In the genomic region with DNA sequence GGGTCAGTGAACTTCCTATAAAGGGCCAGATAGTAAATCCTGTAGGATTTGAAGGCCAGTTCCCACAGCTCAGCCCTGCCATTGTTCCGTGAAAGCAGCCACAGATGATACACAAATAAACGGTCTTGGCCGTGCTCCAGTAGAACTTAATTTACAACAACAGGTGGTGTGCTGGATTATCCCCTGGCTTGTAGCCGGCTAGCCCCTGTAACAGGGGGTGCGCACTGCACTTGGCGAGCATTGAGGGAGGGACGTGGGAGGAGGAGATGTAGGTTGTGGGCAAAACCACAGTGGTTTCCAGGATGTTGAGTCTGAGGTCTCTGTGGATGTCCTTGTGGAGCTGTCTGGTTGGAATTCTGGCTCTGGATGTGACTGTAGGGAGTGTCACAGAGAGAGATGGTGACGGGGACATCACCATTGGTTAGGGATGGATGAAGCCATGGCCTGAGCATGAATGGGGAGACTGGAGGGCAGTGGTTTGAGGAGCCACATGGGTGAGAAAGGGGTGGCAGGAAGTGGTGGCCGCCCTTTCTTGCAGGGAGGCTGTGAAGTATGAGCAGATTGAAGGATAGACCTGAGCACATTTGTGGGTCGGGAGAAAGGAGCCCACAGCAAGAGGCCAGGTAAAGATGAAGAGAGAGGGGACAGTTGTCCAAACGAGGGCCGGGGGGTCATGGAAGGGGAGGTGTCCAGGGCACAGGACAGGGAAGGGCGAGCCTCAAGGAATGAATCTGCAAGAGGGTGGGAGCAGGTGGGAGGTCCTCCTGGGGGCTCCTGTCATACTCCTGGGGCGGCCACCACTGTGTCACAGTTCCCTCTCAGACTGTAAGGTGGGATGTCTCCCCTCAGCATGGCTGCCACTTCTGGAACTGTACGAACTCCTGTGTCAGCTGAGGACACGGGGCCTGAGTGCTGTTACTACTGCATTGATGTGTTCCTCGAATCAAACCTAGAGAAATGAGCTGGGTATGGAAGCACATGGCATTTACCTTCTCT, we compare ENCODE assay signal across 10 cellular contexts. TPM values are rescaled to one million over a fixed set of nuclear protein-coding genes. Genes with fewer than 3 reads are reported as not detected.
A peak's percentile ranks its signal among the peaks of the same experiment; 100 is the strongest.
DNase-seq lines count a peak whose midpoint lies in the region; ATAC-seq lines count a peak whose summit lies in the region.
"Had no signal": no experiment of that assay in that cellular context is flagged by ENCODE, and none has a peak within 500 bp of the region (broad histone marks: within the 10 kb centered on the region; RNA-seq: fewer than 3 reads in every experiment).

No MANE protein-coding gene starts in this region.

- ATAC-seq in naive thymus-derived CD4-positive, alpha-beta T cell, result no peak
- ATAC-seq in left ventricle myocardium superior (no peak), HG02798 (IDR thresholded peaks at IDR 0.05; ENCODE audit: poor library complexity, unreplicated experiment) (no peak)

- peaks cover 3% of the 10 kb centered on the region; the same call in 1 of the 2 replicates for H3K9me3 ChIP-seq in SJCRH30 (replicated peaks)
- H3K9me3 ChIP-seq in naive thymus-derived CD4-positive, alpha-beta T cell (ENCODE audit: control insufficient read depth in 2 of 3, low read length in 3 of 3), result no peaks in the 10 kb centered on the region
- H3K9me3 ChIP-seq: uterus had no signal

- H3K4me3 Mint-ChIP-seq in naive thymus-derived CD4-positive, alpha-beta T cell, result peak overlapping the region in 6 of 10 donors; percentile 0 to 62 (median 20)

- H3K27ac ChIP-seq in SJCRH30, result peak overlapping the region; percentile 95
- no peak overlapping the region for H3K27ac ChIP-seq in naive thymus-derived CD4-positive, alpha-beta T cell (ENCODE audit: low read depth, low read length)
- H3K27ac ChIP-seq: uterus had no signal

- H3K4me1 ChIP-seq in SJCRH30, result peaks cover 44% of the 10 kb centered on the region
- peaks cover 5 to 8% of the 10 kb centered on the region in 2 donors for H3K4me1 ChIP-seq in naive thymus-derived CD4-positive, alpha-beta T cell (ENCODE audit: control insufficient read depth in 2 of 2, insufficient read depth in 2 of 2, low read length in 2 of 2)
- H3K4me1 ChIP-seq: uterus had no signal

- no peaks in the 10 kb centered on the region for H3K36me3 ChIP-seq in SJCRH30
- H3K36me3 ChIP-seq in naive thymus-derived CD4-positive, alpha-beta T cell (ENCODE audit: control insufficient read depth in 2 of 3, insufficient read depth in 3 of 3, low read length in 3 of 3), result no peaks in the 10 kb centered on the region
- H3K36me3 ChIP-seq: uterus had no signal

- peaks cover 0 to 22% (median 9%) of the 10 kb centered on the region in 5 donors for H3K27me3 Mint-ChIP-seq in naive thymus-derived CD4-positive, alpha-beta T cell

- no peaks in the 10 kb centered on the region for H3K27me3 ChIP-seq in SJCRH30
- H3K27me3 ChIP-seq in naive thymus-derived CD4-positive, alpha-beta T cell (ENCODE audit: control insufficient read depth in 2 of 2, insufficient read depth in 2 of 2, low read length in 2 of 2), result no peaks in the 10 kb centered on the region
- H3K27me3 ChIP-seq: uterus had no signal

- intact Hi-C loops in naive thymus-derived CD4-positive, alpha-beta T cell (cut with micrococcal nuclease), result no loop called here
- intact Hi-C loops in left ventricle myocardium superior (cut with micrococcal nuclease), result no loop called here

- DNase-seq in DMS153 treated with DMSO at 0.1 percent for 48 hours (lab: John Stamatoyannopoulos, UW; ENCODE audit: unreplicated experiment), result peak; percentile 88
- DNase-seq in NCI-H1436 treated with DMSO at 0.1 percent for 48 hours (lab: John Stamatoyannopoulos, UW), result peak; percentile 19
- DNase-seq in SJCRH30, result peak; percentile 100
- DNase-seq in naive thymus-derived CD4-positive, alpha-beta T cell, result no peak
- no peak for DNase-seq in mucosa of gallbladder (ENCODE audit: low spot score)
- no peak for DNase-seq in left ventricle myocardium superior
- no peak for DNase-seq in cerebellar nuclear complex (lab: John Stamatoyannopoulos, UW)
- DNase-seq: NCI-H1694, uterus had no signal

- POLR2A ChIA-PET in naive thymus-derived CD4-positive, alpha-beta T cell (lab: Charles Lee), result no interaction called here

- CTCF ChIA-PET in naive thymus-derived CD4-positive, alpha-beta T cell (lab: Charles Lee), result no interaction called here

- peaks cover 0 to 20% (median 0%) of the 10 kb centered on the region in 5 donors for H3K36me3 Mint-ChIP-seq in naive thymus-derived CD4-positive, alpha-beta T cell

- H3K27ac Mint-ChIP-seq in naive thymus-derived CD4-positive, alpha-beta T cell, result peak overlapping the region in 2 of 9 donors; percentile 47 to 91

- peaks cover 10 to 27% (median 25%) of the 10 kb centered on the region in 7 donors for H3K4me1 Mint-ChIP-seq in naive thymus-derived CD4-positive, alpha-beta T cell

- peak overlapping the region; percentile 23 for H3K4me3 ChIP-seq in SJCRH30
- H3K4me3 ChIP-seq in naive thymus-derived CD4-positive, alpha-beta T cell (ENCODE audit: low read length), result no peak overlapping the region
- H3K4me3 ChIP-seq: uterus had no signal

- H3K9me3 Mint-ChIP-seq in naive thymus-derived CD4-positive, alpha-beta T cell, result peaks cover 0 to 10% (median 0%) of the 10 kb centered on the region in 11 donors

RNA-seq across cellular contexts. Expression of a gene that starts 53.6 kb away (rescaled TPM):
- 0.18 and 0.32 TPM in 2 replicates for total RNA-seq in SJCRH30 (2014; rRNA removed; shearing (Covaris generic))
- total RNA-seq in naive thymus-derived CD4-positive, alpha-beta T cell, result 1 to 10 TPM in 4 of 5 experiments, under 1 TPM in 1; 0.58 to 6.6 (median 3.2) TPM
- polyA plus RNA-seq in naive thymus-derived CD4-positive, alpha-beta T cell, result under 1 TPM in 1 of 2 donors, not detected in 1; 0.09 TPM
- total RNA-seq in mucosa of gallbladder (3.3 TPM), left ventricle myocardium superior (1.6 TPM)

Comparison
In these comparisons a context has a peak if more than half of its experiments do, and no peak if none do; other contexts are left out.
1. DNase-seq: peak in DMS153 treated with DMSO at 0.1 percent for 48 hours (single experiment), NCI-H1436 treated with DMSO at 0.1 percent for 48 hours (single experiment) and SJCRH30 (2 of 2); none in naive thymus-derived CD4-positive, alpha-beta T cell (0 of 9), mucosa of gallbladder (single experiment), left ventricle myocardium superior (single experiment) and cerebellar nuclear complex (0 of 2).